In the genomic region with DNA sequence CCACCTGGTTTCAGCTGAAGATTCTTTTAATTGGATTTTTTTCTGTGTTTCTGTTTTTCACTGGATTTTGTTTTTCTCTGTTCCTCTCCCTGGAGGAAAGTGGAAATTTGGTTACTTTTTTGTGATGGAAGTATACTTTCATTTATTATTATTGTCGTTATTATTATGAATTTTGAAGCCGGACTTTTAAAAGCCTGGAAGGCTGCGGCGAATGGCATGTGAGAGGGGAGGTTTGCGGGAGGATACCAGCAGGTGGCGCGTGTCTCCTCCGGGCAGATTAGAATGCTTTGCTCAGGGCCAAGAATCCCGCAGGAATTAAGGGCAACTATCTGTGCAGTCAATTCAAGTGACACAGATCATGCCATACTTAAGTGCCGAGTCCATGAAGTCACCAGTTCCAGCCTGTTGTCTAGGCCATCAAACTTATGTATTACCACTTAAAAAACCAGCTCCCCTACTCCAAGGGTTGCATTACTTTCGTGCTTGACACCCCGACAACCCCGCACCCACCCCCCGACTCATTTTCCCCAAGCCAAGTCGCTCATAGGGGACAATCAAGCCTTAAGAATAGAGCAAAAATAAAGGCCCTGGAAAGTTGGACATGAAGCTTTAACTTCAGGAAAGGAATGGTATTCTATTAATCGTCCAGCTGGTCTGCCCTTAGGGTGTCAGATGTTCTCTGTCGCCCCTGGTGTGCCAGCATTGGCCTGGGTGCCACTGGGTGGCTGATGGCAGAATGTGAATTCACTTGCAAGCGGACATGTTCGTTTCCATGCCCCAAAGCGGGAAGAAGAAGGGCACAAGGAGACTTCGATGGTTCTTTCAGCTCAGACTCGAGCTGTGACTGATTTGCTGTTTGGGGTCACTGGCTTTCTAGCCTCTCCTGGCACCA, we compare ENCODE assay signal across 8 cellular contexts. TPM values are rescaled to one million over a fixed set of nuclear protein-coding genes. Genes with fewer than 3 reads are reported as not detected.
DNase-seq lines count a peak whose midpoint lies in the region; ATAC-seq and TF ChIP-seq lines count a peak whose summit lies in the region.

No MANE protein-coding gene starts in this region.

- H3K36me3 ChIP-seq in BLaER1 = no peaks in the 10 kb centered on the region
- no peaks in the 10 kb centered on the region for H3K36me3 ChIP-seq in mucosa of stomach (ENCODE audit: control insufficient read depth, insufficient read depth, low read length)

- peak overlapping the region; percentile 95 for H3K4me2 ChIP-seq in BLaER1

- CTCF ChIA-PET in HEK293T (lab: Yijun Ruan, JAX) = interaction anchor here (0.6 to 0.9 kb wide), 2 partner anchors 23 to 32 kb away, joined by 3 read pairs; no protein-coding TSS in a partner anchor

- ATAC-seq in GM21423 (IDR thresholded peaks at IDR 0.05; ENCODE audit: unreplicated experiment) = no peak

- POLR2A ChIA-PET in HEK293T (lab: Yijun Ruan, JAX) = interaction anchor here (1.0 kb wide), 1 partner anchor 129 kb away, joined by 4 read pairs; no protein-coding TSS in a partner anchor

- H3K9ac ChIP-seq in BLaER1 (peak overlapping the region; percentile 93), mucosa of stomach (ENCODE audit: low read length) (peak overlapping the region; percentile 93)

- peaks cover 22% of the 10 kb centered on the region for H4K20me1 ChIP-seq in BLaER1

- no peaks in the 10 kb centered on the region for H3K27me3 ChIP-seq in BLaER1
- peaks cover 3% of the 10 kb centered on the region for H3K27me3 ChIP-seq in mucosa of stomach (ENCODE audit: control insufficient read depth, insufficient read depth, low read length)

- DNase-seq in HEK293T (ENCODE audit: extremely low spot score) (peak; percentile 69), NCI-H82 (lab: John Stamatoyannopoulos, UW) (peak; percentile 97), epithelial cell of proximal tubule (ENCODE audit: low read depth) (no peak)
- peak; percentile 78 for DNase-seq in activated CD8-positive, alpha-beta memory T cell treated with anti-CD3 and anti-CD28 coated beads, Interleukin-2, amount 50 U/mL, for 48 hours
- peak; percentile 30 to 34 for DNase-seq in stimulated activated CD8-positive, alpha-beta memory T cell treated with anti-CD3 and anti-CD28 coated beads, Interleukin-4, amount 100 ng/mL, for 4 hours (ENCODE audit: low read depth in 2 of 2, low spot score in 1 of 2)

- H3K9me3 ChIP-seq in BLaER1 = no peaks in the 10 kb centered on the region
- H3K9me3 ChIP-seq in mucosa of stomach (ENCODE audit: control insufficient read depth, low read length) = no peaks in the 10 kb centered on the region

- peak overlapping the region; percentile 71; the same call in 1 of the 2 replicates for H3K27ac ChIP-seq in BLaER1

- H3K4me1 ChIP-seq in BLaER1 (peaks cover 34% of the 10 kb centered on the region), mucosa of stomach (ENCODE audit: control insufficient read depth, insufficient read depth, low read length) (peaks cover 13% of the 10 kb centered on the region)

- peak; percentile 98 for TF ChIP-seq CTCF in epithelial cell of proximal tubule (conservative IDR thresholded peaks at IDR 0.05; ENCODE audit: low read depth, low read length)

- H3K4me3 ChIP-seq in BLaER1 = peak overlapping the region; percentile 97
- H3K4me3 ChIP-seq in epithelial cell of proximal tubule (ENCODE audit: low read depth, low read length) = peak overlapping the region; percentile 97
- peak overlapping the region; percentile 46 for H3K4me3 ChIP-seq in mucosa of stomach (ENCODE audit: low read length)

TF ChIP-seq in HEK293T, 16 proteins besides CTCF, POLR2A, EP300 and RAD21:
- TF ChIP-seq TARDBP (IDR thresholded peaks at IDR 0.05) (no peak), SUZ12 (IDR thresholded peaks at IDR 0.05) (no peak), FOXA1 (IDR thresholded peaks at IDR 0.05) (no peak), FOXM1 (IDR thresholded peaks at IDR 0.05; ENCODE audit: borderline replicate concordance) (no peak), SP1 (IDR thresholded peaks at IDR 0.05) (no peak), L3MBTL2 (conservative IDR thresholded peaks at IDR 0.05) (no peak), NFRKB (IDR thresholded peaks at IDR 0.05) (no peak), ELF4 (IDR thresholded peaks at IDR 0.05) (no peak), LEF1 (IDR thresholded peaks at IDR 0.05; ENCODE audit: borderline replicate concordance) (no peak), ARNT (IDR thresholded peaks at IDR 0.05) (no peak), FOXK2 (IDR thresholded peaks at IDR 0.05) (no peak), CTBP1 (IDR thresholded peaks at IDR 0.05; ENCODE audit: borderline replicate concordance) (no peak), ZNF384 (IDR thresholded peaks at IDR 0.05) (no peak), BHLHE40 (IDR thresholded peaks at IDR 0.05; ENCODE audit: borderline replicate concordance) (no peak), HDGF (IDR thresholded peaks at IDR 0.05; ENCODE audit: borderline replicate concordance) (no peak)
- TF ChIP-seq, protein P1, sequence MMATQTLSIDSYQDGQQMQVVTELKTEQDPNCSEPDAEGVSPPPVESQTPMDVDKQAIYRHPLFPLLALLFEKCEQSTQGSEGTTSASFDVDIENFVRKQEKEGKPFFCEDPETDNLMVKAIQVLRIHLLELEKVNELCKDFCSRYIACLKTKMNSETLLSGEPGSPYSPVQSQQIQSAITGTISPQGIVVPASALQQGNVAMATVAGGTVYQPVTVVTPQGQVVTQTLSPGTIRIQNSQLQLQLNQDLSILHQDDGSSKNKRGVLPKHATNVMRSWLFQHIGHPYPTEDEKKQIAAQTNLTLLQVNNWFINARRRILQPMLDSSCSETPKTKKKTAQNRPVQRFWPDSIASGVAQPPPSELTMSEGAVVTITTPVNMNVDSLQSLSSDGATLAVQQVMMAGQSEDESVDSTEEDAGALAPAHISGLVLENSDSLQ (IDR thresholded peaks at IDR 0.05) = no peak

RNA-seq across cellular contexts. Expression of a gene that starts 1.3 kb away (rescaled TPM):
- 11.9 and 17.0 TPM in 2 replicates for total RNA-seq in epithelial cell of proximal tubule

Comparison
In these comparisons a context has a peak if more than half of its experiments do, and no peak if none do; other contexts are left out.
1. H3K4me3 ChIP-seq: peak in every context shown above with its lines; median percentile 97 in BLaER1; 97 in epithelial cell of proximal tubule; 46 in mucosa of stomach.